1 cellular context compared by ENCODE assay signal in genomic region chr3:136189859-136190617, GRCh38.
TF ChIP-seq lines count a peak whose summit lies in the region.

No MANE protein-coding gene starts in this region.

TF ChIP-seq in K562, 482 proteins besides CTCF, POLR2A, EP300 and RAD21 (continued from another document):
- TF ChIP-seq, protein P1, sequence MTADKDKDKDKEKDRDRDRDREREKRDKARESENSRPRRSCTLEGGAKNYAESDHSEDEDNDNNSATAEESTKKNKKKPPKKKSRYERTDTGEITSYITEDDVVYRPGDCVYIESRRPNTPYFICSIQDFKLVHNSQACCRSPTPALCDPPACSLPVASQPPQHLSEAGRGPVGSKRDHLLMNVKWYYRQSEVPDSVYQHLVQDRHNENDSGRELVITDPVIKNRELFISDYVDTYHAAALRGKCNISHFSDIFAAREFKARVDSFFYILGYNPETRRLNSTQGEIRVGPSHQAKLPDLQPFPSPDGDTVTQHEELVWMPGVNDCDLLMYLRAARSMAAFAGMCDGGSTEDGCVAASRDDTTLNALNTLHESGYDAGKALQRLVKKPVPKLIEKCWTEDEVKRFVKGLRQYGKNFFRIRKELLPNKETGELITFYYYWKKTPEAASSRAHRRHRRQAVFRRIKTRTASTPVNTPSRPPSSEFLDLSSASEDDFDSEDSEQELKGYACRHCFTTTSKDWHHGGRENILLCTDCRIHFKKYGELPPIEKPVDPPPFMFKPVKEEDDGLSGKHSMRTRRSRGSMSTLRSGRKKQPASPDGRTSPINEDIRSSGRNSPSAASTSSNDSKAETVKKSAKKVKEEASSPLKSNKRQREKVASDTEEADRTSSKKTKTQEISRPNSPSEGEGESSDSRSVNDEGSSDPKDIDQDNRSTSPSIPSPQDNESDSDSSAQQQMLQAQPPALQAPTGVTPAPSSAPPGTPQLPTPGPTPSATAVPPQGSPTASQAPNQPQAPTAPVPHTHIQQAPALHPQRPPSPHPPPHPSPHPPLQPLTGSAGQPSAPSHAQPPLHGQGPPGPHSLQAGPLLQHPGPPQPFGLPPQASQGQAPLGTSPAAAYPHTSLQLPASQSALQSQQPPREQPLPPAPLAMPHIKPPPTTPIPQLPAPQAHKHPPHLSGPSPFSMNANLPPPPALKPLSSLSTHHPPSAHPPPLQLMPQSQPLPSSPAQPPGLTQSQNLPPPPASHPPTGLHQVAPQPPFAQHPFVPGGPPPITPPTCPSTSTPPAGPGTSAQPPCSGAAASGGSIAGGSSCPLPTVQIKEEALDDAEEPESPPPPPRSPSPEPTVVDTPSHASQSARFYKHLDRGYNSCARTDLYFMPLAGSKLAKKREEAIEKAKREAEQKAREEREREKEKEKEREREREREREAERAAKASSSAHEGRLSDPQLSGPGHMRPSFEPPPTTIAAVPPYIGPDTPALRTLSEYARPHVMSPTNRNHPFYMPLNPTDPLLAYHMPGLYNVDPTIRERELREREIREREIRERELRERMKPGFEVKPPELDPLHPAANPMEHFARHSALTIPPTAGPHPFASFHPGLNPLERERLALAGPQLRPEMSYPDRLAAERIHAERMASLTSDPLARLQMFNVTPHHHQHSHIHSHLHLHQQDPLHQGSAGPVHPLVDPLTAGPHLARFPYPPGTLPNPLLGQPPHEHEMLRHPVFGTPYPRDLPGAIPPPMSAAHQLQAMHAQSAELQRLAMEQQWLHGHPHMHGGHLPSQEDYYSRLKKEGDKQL (CRISPR knock-in tag; IDR thresholded peaks at IDR 0.05; ENCODE audit: borderline replicate concordance) = no peak
- 0 out of 2 replicates have a peak, but pooled peaks have one; percentile 15 for TF ChIP-seq BCOR (IDR thresholded peaks at IDR 0.05)
- TF ChIP-seq YBX1 (IDR thresholded peaks at IDR 0.05) = no peak
- no peak for TF ChIP-seq SP2 (IDR thresholded peaks at IDR 0.05; ENCODE audit: extremely low read depth, low read depth, low read length, poor library complexity, severe bottlenecking)
- no peak for TF ChIP-seq MYNN (IDR thresholded peaks at IDR 0.05)
- no peak for TF ChIP-seq MYNN (CRISPR knock-in tag; IDR thresholded peaks at IDR 0.05)
- TF ChIP-seq ZNF551 (CRISPR knock-in tag; IDR thresholded peaks at IDR 0.05) = no peak
- TF ChIP-seq ZZZ3 (IDR thresholded peaks at IDR 0.05) = no peak
TF ChIP-seq in K562: peak in this region for 3.
